ENCODE assay signal across 9 cellular contexts in the genomic region with DNA sequence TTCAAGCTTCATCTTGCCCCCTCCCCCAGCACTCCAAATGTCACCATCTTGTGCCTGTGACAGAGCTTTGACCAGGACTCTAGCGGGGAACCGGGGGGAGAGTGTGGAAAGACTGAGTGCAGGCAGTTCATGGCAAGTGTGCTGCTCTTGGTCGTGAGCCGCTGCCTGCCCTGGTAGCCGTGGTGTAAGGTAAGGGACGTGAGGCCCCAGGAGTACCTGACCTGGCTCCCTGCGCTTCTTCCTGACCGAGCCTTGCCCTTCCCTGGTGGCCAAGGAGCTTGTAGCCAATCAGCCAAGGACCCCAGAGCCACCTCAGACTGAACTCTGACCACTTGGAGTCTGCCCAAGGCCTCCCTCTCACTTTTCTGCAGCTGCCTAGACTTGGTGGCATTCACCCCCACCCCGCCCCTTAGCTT. TPM values are rescaled to one million over a fixed set of nuclear protein-coding genes. Genes with fewer than 3 reads are reported as not detected.
DNase-seq lines count a peak whose midpoint lies in the region; ATAC-seq and TF ChIP-seq lines count a peak whose summit lies in the region.
"Had no signal": no experiment of that assay in that cellular context is flagged by ENCODE, and none has a peak within 500 bp of the region (broad histone marks: within the 10 kb centered on the region; RNA-seq: fewer than 3 reads in every experiment).

No MANE protein-coding gene starts in this region.

- peak overlapping the region; percentile 94 for H3K27ac Mint-ChIP-seq in activated naive CD8-positive, alpha-beta T cell treated with anti-CD3 and anti-CD28 coated beads, Interleukin-2, amount 10 ng/mL, durations not matched to agents 7 days and 5 days

- peak overlapping the region; percentile 77 for H3K27ac ChIP-seq in temporal lobe (ENCODE audit: low read depth, low read length)

- H3K4me3 Mint-ChIP-seq in activated naive CD8-positive, alpha-beta T cell treated with anti-CD3 and anti-CD28 coated beads, Interleukin-2, amount 10 ng/mL, durations not matched to agents 7 days and 5 days, result peak overlapping the region; percentile 93

- no peaks in the 10 kb centered on the region for H3K9me3 Mint-ChIP-seq in activated naive CD8-positive, alpha-beta T cell treated with anti-CD3 and anti-CD28 coated beads, Interleukin-2, amount 10 ng/mL, durations not matched to agents 7 days and 5 days

- H3K27me3 ChIP-seq in kidney epithelial cell (ENCODE audit: control insufficient read depth, insufficient read depth, low read length), result no peaks in the 10 kb centered on the region

- TF ChIP-seq CTCF in kidney epithelial cell (IDR thresholded peaks at IDR 0.05; ENCODE audit: insufficient read depth, low read length, poor library complexity, severe bottlenecking), result no peak

- H3K4me1 Mint-ChIP-seq in activated naive CD8-positive, alpha-beta T cell treated with anti-CD3 and anti-CD28 coated beads, Interleukin-2, amount 10 ng/mL, durations not matched to agents 7 days and 5 days, result peaks cover 69% of the 10 kb centered on the region

- no peaks in the 10 kb centered on the region for H3K27me3 Mint-ChIP-seq in activated naive CD8-positive, alpha-beta T cell treated with anti-CD3 and anti-CD28 coated beads, Interleukin-2, amount 10 ng/mL, durations not matched to agents 7 days and 5 days

- intact Hi-C loops in sciatic nerve (cut with DNase I), result no loop called here

- peaks cover 5% of the 10 kb centered on the region for H3K36me3 Mint-ChIP-seq in activated naive CD8-positive, alpha-beta T cell treated with anti-CD3 and anti-CD28 coated beads, Interleukin-2, amount 10 ng/mL, durations not matched to agents 7 days and 5 days

- POLR2A ChIA-PET in activated naive CD8-positive, alpha-beta T cell treated with anti-CD3 and anti-CD28 coated beads, Interleukin-2, amount 10 ng/mL, durations not matched to agents 7 days and 5 days (lab: Charles Lee), result interaction anchor here (0.9 to 2.6 kb wide), 8 partner anchors 12 to 430 kb away, joined by 3 to 13 read pairs (median 6); partner anchors contain the start of gene PEX16

- H3K36me3 ChIP-seq in kidney epithelial cell (ENCODE audit: control insufficient read depth, insufficient read depth, low read length), result no peaks in the 10 kb centered on the region

- ATAC-seq in activated naive CD8-positive, alpha-beta T cell treated with anti-CD3 and anti-CD28 coated beads, Interleukin-2, amount 10 ng/mL, durations not matched to agents 7 days and 5 days (ENCODE audit: low read depth), result no peak
- ATAC-seq in sciatic nerve, result no peak

- H3K4me3 ChIP-seq in kidney epithelial cell (ENCODE audit: low read depth, low read length), result peak overlapping the region; percentile 78

- DNase-seq in NK-92 treated with Interleukin-12 subunit alpha and Interleukin-12 subunit beta, amount 100 ng/mL, for 24 hours (lab: John Stamatoyannopoulos, UW), result peak; percentile 55
- DNase-seq in NK-92 (lab: John Stamatoyannopoulos, UW; ENCODE audit: unreplicated experiment), result no peak
- no peak for DNase-seq in activated naive CD8-positive, alpha-beta T cell treated with anti-CD3 and anti-CD28 coated beads, Interleukin-2, amount 10 ng/mL, durations not matched to agents 7 days and 5 days
- DNase-seq in kidney epithelial cell (ENCODE audit: low read depth), result no peak
- DNase-seq in sciatic nerve (ENCODE audit: low spot score), result no peak
- no peak for DNase-seq in NCI-H146 treated with DMSO at 0.1 percent for 48 hours (lab: John Stamatoyannopoulos, UW; ENCODE audit: unreplicated experiment)
- DNase-seq in anterior cingulate cortex (lab: John Stamatoyannopoulos, UW), result no peak
- DNase-seq: NCI-H526 had no signal

RNA-seq across cellular contexts. Expression of gene DGKZ, which starts 1.3 kb away (rescaled TPM):
- 100 to 1,000 TPM; 160 to 163 TPM for total RNA-seq in activated naive CD8-positive, alpha-beta T cell treated with anti-CD3 and anti-CD28 coated beads, Interleukin-2, amount 10 ng/mL, durations not matched to agents 7 days and 5 days
- 69.6 and 95.7 TPM in 2 replicates for total RNA-seq in kidney epithelial cell
- 33.7 TPM for total RNA-seq in temporal lobe
- 45.5 TPM for total RNA-seq in sciatic nerve

RNA-seq across cellular contexts. Expression of gene MDK, which starts 32.9 kb away (rescaled TPM):
- 1 to 10 TPM; 6.9 to 7.4 TPM for total RNA-seq in activated naive CD8-positive, alpha-beta T cell treated with anti-CD3 and anti-CD28 coated beads, Interleukin-2, amount 10 ng/mL, durations not matched to agents 7 days and 5 days
- total RNA-seq in kidney epithelial cell, result 756 and 805 TPM in 2 replicates
- total RNA-seq in temporal lobe, result 38.1 TPM
- 92.7 TPM for total RNA-seq in sciatic nerve

RNA-seq across cellular contexts. Expression of gene CHRM4, which starts 43.0 kb away (rescaled TPM):
- under 1 TPM; 0.19 to 0.40 TPM for total RNA-seq in activated naive CD8-positive, alpha-beta T cell treated with anti-CD3 and anti-CD28 coated beads, Interleukin-2, amount 10 ng/mL, durations not matched to agents 7 days and 5 days
- total RNA-seq in kidney epithelial cell (0.27 and 0.29 TPM in 2 replicates), temporal lobe (1.2 TPM), sciatic nerve (not detected)
